28 cellular contexts compared by ENCODE assay signal in genomic region chr5:54264574-54264973, GRCh38.
"Had no signal": no experiment of that assay in that cellular context is flagged by ENCODE, and none has a peak within 500 bp of the region (broad histone marks: within the 10 kb centered on the region; RNA-seq: fewer than 3 reads in every experiment).

No MANE protein-coding gene starts in this region.

- H3K4me3 ChIP-seq: stomach, suprapubic skin, thoracic aorta, thyroid gland, tibial artery, tibial nerve, transverse colon, upper lobe of left lung, upper lobe of right lung, uterus, vagina had no signal

- H3K27me3 ChIP-seq: stomach, suprapubic skin, thyroid gland, tibial artery, tibial nerve, transverse colon, upper lobe of left lung, upper lobe of right lung, uterus, vagina had no signal

- H3K36me3 Mint-ChIP-seq: stimulated activated effector memory CD8-positive, alpha-beta T cell treated with anti-CD3 and anti-CD28 coated beads, Interleukin-12 subunit alpha, Interleukin-12 subunit beta, amount 100 ng/mL, for 72 hours; stimulated activated memory B cell treated with anti-CD40 and anti-IgM and Interleukin-4, amounts not matched to agents 10 μg/mL and 1 μg/mL and 100 μg/mL, for 72 hours; stimulated activated naive B cell treated with anti-CD40 and anti-IgM and Interleukin-4, amounts not matched to agents 10 μg/mL and 1 μg/mL and 100 μg/mL, for 72 hours had no signal

- H3K9me3 Mint-ChIP-seq: stimulated activated naive B cell treated with anti-CD40 and anti-IgM and Interleukin-4, amounts not matched to agents 10 μg/mL and 1 μg/mL and 100 μg/mL, for 72 hours; type B pancreatic cell had no signal

- H3K4me3 Mint-ChIP-seq: stimulated activated effector memory CD8-positive, alpha-beta T cell treated with anti-CD3 and anti-CD28 coated beads, Interleukin-12 subunit alpha, Interleukin-12 subunit beta, amount 100 ng/mL, for 72 hours; stimulated activated memory B cell treated with anti-CD40 and anti-IgM and Interleukin-4, amounts not matched to agents 10 μg/mL and 1 μg/mL and 100 μg/mL, for 72 hours; stimulated activated naive B cell treated with anti-CD40 and anti-IgM and Interleukin-4, amounts not matched to agents 10 μg/mL and 1 μg/mL and 100 μg/mL, for 72 hours; stimulated activated naive CD8-positive, alpha-beta T cell treated with anti-CD3 and anti-CD28 coated beads, Interleukin-15, amount 100 ng/mL, for 72 hours; stimulated activated naive CD8-positive, alpha-beta T cell treated with anti-CD3 and anti-CD28 coated beads, Interleukin-15, Interleukin-2, amounts not matched to agents 100 ng/mL and 50 ng/mL, for 24 hours; type B pancreatic cell had no signal

- DNase-seq: stimulated activated CD4-positive, alpha-beta T cell treated with anti-CD3 and anti-CD28 coated beads, Interleukin-2, amount 100 ng/mL, for 48 hours; stimulated activated CD4-positive, alpha-beta T cell treated with anti-CD3 and anti-CD28 coated beads, Interleukin-4, amount 100 ng/mL, for 1 hour; stimulated activated CD4-positive, alpha-beta T cell treated with anti-CD3 and anti-CD28 coated beads, Interleukin-4, amount 100 ng/mL, for 24 hours; stimulated activated CD4-positive, alpha-beta T cell treated with anti-CD3 and anti-CD28 coated beads, Interleukin-4, amount 100 ng/mL, for 4 hours; stimulated activated CD8-positive, alpha-beta memory T cell treated with anti-CD3 and anti-CD28 coated beads, Interleukin-4, amount 100 ng/mL, for 48 hours; stimulated activated naive B cell treated with anti-CD40 and anti-IgM and Interleukin-4, amounts not matched to agents 10 μg/mL and 1 μg/mL and 100 μg/mL, for 72 hours; stimulated activated naive CD4-positive, alpha-beta T cell; stimulated activated naive CD4-positive, alpha-beta T cell treated with Interleukin-2 at 50 U/mL for 16 hours; stimulated activated naive CD8-positive, alpha-beta T cell treated with anti-CD3 and anti-CD28 coated beads, Interleukin-15, amount 100 ng/mL, for 72 hours; stimulated activated naive CD8-positive, alpha-beta T cell treated with anti-CD3 and anti-CD28 coated beads, Interleukin-15, Interleukin-2, amounts not matched to agents 100 U/mL and 50 U/mL, for 24 hours; stomach; substantia nigra; thyroid gland; tibial artery; transverse colon; trophoblast cell; upper lobe of left lung; upper lobe of right lung; uterus had no signal

- H3K27ac Mint-ChIP-seq: stimulated activated effector memory CD8-positive, alpha-beta T cell treated with anti-CD3 and anti-CD28 coated beads, Interleukin-12 subunit alpha, Interleukin-12 subunit beta, amount 100 ng/mL, for 72 hours; stimulated activated memory B cell treated with anti-CD40 and anti-IgM and Interleukin-4, amounts not matched to agents 10 μg/mL and 1 μg/mL and 100 μg/mL, for 72 hours; stimulated activated naive B cell treated with anti-CD40 and anti-IgM and Interleukin-4, amounts not matched to agents 10 μg/mL and 1 μg/mL and 100 μg/mL, for 72 hours; stimulated activated naive CD8-positive, alpha-beta T cell treated with anti-CD3 and anti-CD28 coated beads, Interleukin-15, amount 100 ng/mL, for 72 hours; stimulated activated naive CD8-positive, alpha-beta T cell treated with anti-CD3 and anti-CD28 coated beads, Interleukin-15, Interleukin-2, amounts not matched to agents 100 ng/mL and 50 ng/mL, for 24 hours; type B pancreatic cell had no signal

- H3K4me1 Mint-ChIP-seq: stimulated activated naive CD8-positive, alpha-beta T cell treated with anti-CD3 and anti-CD28 coated beads, Interleukin-15, amount 100 ng/mL, for 72 hours had no signal

- H3K4me1 ChIP-seq: stomach, suprapubic skin, thyroid gland, tibial artery, transverse colon, upper lobe of left lung, upper lobe of right lung, uterus, vagina had no signal

- H3K27ac ChIP-seq: stomach, suprapubic skin, thoracic aorta, thyroid gland, tibial artery, tibial nerve, transverse colon, upper lobe of left lung, upper lobe of right lung, uterus, vagina had no signal

- H3K27me3 Mint-ChIP-seq: stimulated activated memory B cell treated with anti-CD40 and anti-IgM and Interleukin-4, amounts not matched to agents 10 μg/mL and 1 μg/mL and 100 μg/mL, for 72 hours; stimulated activated naive B cell treated with anti-CD40 and anti-IgM and Interleukin-4, amounts not matched to agents 10 μg/mL and 1 μg/mL and 100 μg/mL, for 72 hours; stimulated activated naive CD8-positive, alpha-beta T cell treated with anti-CD3 and anti-CD28 coated beads, Interleukin-15, amount 100 ng/mL, for 72 hours; stimulated activated naive CD8-positive, alpha-beta T cell treated with anti-CD3 and anti-CD28 coated beads, Interleukin-15, Interleukin-2, amounts not matched to agents 100 ng/mL and 50 ng/mL, for 24 hours; type B pancreatic cell had no signal

- H3K36me3 ChIP-seq: stomach, suprapubic skin, thoracic aorta, thyroid gland, tibial artery, tibial nerve, transverse colon, upper lobe of left lung, upper lobe of right lung, uterus, vagina had no signal

- FAIRE-seq: urothelium cell line had no signal

- ATAC-seq: stimulated activated effector memory CD8-positive, alpha-beta T cell treated with anti-CD3 and anti-CD28 coated beads, Interleukin-12 subunit alpha, Interleukin-12 subunit beta, amount 100 ng/mL, for 72 hours; stimulated activated memory B cell treated with anti-CD40 and anti-IgM and Interleukin-4, amounts not matched to agents 10 μg/mL and 1 μg/mL and 100 μg/mL, for 72 hours; stimulated activated naive B cell treated with anti-CD40 and anti-IgM and Interleukin-4, amounts not matched to agents 10 μg/mL and 1 μg/mL and 100 μg/mL, for 72 hours; stimulated activated naive CD8-positive, alpha-beta T cell treated with anti-CD3 and anti-CD28 coated beads, Interleukin-15, amount 100 ng/mL, for 72 hours; stimulated activated naive CD8-positive, alpha-beta T cell treated with anti-CD3 and anti-CD28 coated beads, Interleukin-15, Interleukin-2, amounts not matched to agents 100 U/mL and 50 U/mL, for 24 hours; upper lobe of right lung had no signal

- H3K9me3 ChIP-seq: stomach, suprapubic skin, thoracic aorta, thyroid gland, tibial artery, tibial nerve, transverse colon, upper lobe of left lung, upper lobe of right lung, uterus, vagina had no signal
